8 cellular contexts compared by ENCODE assay signal in genomic region chr1:151991663-151992344, GRCh38. TPM values are rescaled to one million over a fixed set of nuclear protein-coding genes. Genes with fewer than 3 reads are reported as not detected.
DNase-seq lines count a peak whose midpoint lies in the region; ATAC-seq and TF ChIP-seq lines count a peak whose summit lies in the region.

No MANE protein-coding gene starts in this region.

- no peak for DNase-seq in CD4-positive, CD25-positive, alpha-beta regulatory T cell
- DNase-seq in Panc1 (ENCODE audit: low read depth, low spot score) (no peak), epithelial cell of proximal tubule (ENCODE audit: low read depth) (no peak), neural progenitor cell (ENCODE audit: low spot score) (no peak), NCI-H2081 (lab: John Stamatoyannopoulos, UW) (no peak), NCI-H748 treated with DMSO at 0.1 percent for 48 hours (lab: John Stamatoyannopoulos, UW) (no peak), OCI-LY7 (ENCODE audit: low spot score) (no peak), HEK293T (ENCODE audit: extremely low spot score) (no peak)

- H3K4me1 Mint-ChIP-seq in CD4-positive, CD25-positive, alpha-beta regulatory T cell: peaks cover 20 to 73% (median 56%) of the 10 kb centered on the region in 4 donors
- peaks cover 26% of the 10 kb centered on the region for H3K4me1 Mint-ChIP-seq in neural progenitor cell

- no peak overlapping the region for H3K9ac ChIP-seq in neural progenitor cell

- POLR2A ChIA-PET in Panc1 (lab: Charles Lee): interaction anchor here (0.6 to 1.7 kb wide), 7 partner anchors 9 to 904 kb away, joined by 3 to 11 read pairs (median 6); partner anchors contain the start of gene THEM4
- POLR2A ChIA-PET in OCI-LY7 (lab: Charles Lee): no interaction called here
- POLR2A ChIA-PET in HEK293T (lab: Yijun Ruan, JAX): interaction anchor here (0.6 to 6.4 kb wide), 11 partner anchors 10 to 197 kb away, joined by 3 to 45 read pairs (median 5); partner anchors contain the start of genes S100A11 and THEM4

- peaks cover 38% of the 10 kb centered on the region for H3F3A ChIP-seq in neural progenitor cell (ENCODE audit: low read depth)

- peak overlapping the region in 2 of 3 donors; percentile 95 to 99 for H3K27ac Mint-ChIP-seq in CD4-positive, CD25-positive, alpha-beta regulatory T cell
- H3K27ac Mint-ChIP-seq in neural progenitor cell: no peak overlapping the region

- peaks cover 8% of the 10 kb centered on the region for H3K36me3 ChIP-seq in CD4-positive, CD25-positive, alpha-beta regulatory T cell (ENCODE audit: control insufficient read depth, insufficient read depth, low read length)
- H3K36me3 ChIP-seq in Panc1 (ENCODE audit: control insufficient read depth, insufficient read depth, low read length) (peaks cover 9% of the 10 kb centered on the region; the same call in 1 of the 2 replicates), neural progenitor cell (no peaks in the 10 kb centered on the region), OCI-LY7 (ENCODE audit: insufficient read depth, low read length) (no peaks in the 10 kb centered on the region)

- H4K20me1 ChIP-seq in neural progenitor cell (ENCODE audit: low read depth) (peaks cover 38% of the 10 kb centered on the region), OCI-LY7 (ENCODE audit: insufficient read depth, low read length) (no peaks in the 10 kb centered on the region)

- no peak for TF ChIP-seq CTCF in Panc1 (IDR thresholded peaks at IDR 0.05)
- no peak for TF ChIP-seq CTCF in epithelial cell of proximal tubule (conservative IDR thresholded peaks at IDR 0.05; ENCODE audit: low read depth, low read length)
- TF ChIP-seq CTCF in neural progenitor cell (IDR thresholded peaks at IDR 0.05): no peak
- TF ChIP-seq CTCF in OCI-LY7 (conservative IDR thresholded peaks at IDR 0.05; ENCODE audit: low read length): no peak

- H3K4me3 Mint-ChIP-seq in CD4-positive, CD25-positive, alpha-beta regulatory T cell: peak overlapping the region; percentile 99 to 100 (median 99)
- H3K4me3 Mint-ChIP-seq in neural progenitor cell: peak overlapping the region; percentile 85

- H3K4me1 ChIP-seq in CD4-positive, CD25-positive, alpha-beta regulatory T cell (ENCODE audit: control insufficient read depth, insufficient read depth, low read length, poor library complexity, severe bottlenecking): peaks cover 61% of the 10 kb centered on the region
- H3K4me1 ChIP-seq in Panc1 (ENCODE audit: control insufficient read depth, insufficient read depth, low read length) (peaks cover 60% of the 10 kb centered on the region), neural progenitor cell (peaks cover 12% of the 10 kb centered on the region), OCI-LY7 (ENCODE audit: insufficient read depth, low read length, poor library complexity, severe bottlenecking) (no peaks in the 10 kb centered on the region)

- H3K9me2 ChIP-seq in OCI-LY7 (ENCODE audit: insufficient read depth, low read length): no peaks in the 10 kb centered on the region

- in situ Hi-C loops in Panc1 (cut with HindIII; ENCODE audit: low pct_unique_long_range_greater_than_20kb, low sequenced_read_pairs): no loop called here

- H3K4me2 ChIP-seq in neural progenitor cell (peak overlapping the region; percentile 89), OCI-LY7 (ENCODE audit: low read length) (no peak overlapping the region)

- ATAC-seq in CD4-positive, CD25-positive, alpha-beta regulatory T cell (ENCODE audit: low read depth in 2 of 2): no peak
- ATAC-seq in Panc1: no peak

- no peaks in the 10 kb centered on the region for H3K9me3 ChIP-seq in CD4-positive, CD25-positive, alpha-beta regulatory T cell (ENCODE audit: control insufficient read depth in 2 of 2, low read length in 2 of 2)
- H3K9me3 ChIP-seq in Panc1 (ENCODE audit: control insufficient read depth, insufficient read depth, low read depth, low read length): no peaks in the 10 kb centered on the region
- no peaks in the 10 kb centered on the region for H3K9me3 ChIP-seq in neural progenitor cell (ENCODE audit: low read depth)
- H3K9me3 ChIP-seq in OCI-LY7 (ENCODE audit: low read length): no peaks in the 10 kb centered on the region

- H2AFZ ChIP-seq in neural progenitor cell (replicated peaks) (no peak overlapping the region), OCI-LY7 (ENCODE audit: low read length) (no peak overlapping the region)

- peak overlapping the region; percentile 91 for H3K4me3 ChIP-seq in CD4-positive, CD25-positive, alpha-beta regulatory T cell (ENCODE audit: low read depth, low read length)
- H3K4me3 ChIP-seq in Panc1 (ENCODE audit: low read depth in 2 of 2, low read length in 2 of 2) (peak overlapping the region; percentile 67 to 83), epithelial cell of proximal tubule (ENCODE audit: low read depth, low read length) (peak overlapping the region; percentile 98), neural progenitor cell (no peak overlapping the region), OCI-LY7 (ENCODE audit: low read depth, low read length, poor library complexity, severe bottlenecking) (no peak overlapping the region)

- H3K27me3 ChIP-seq in CD4-positive, CD25-positive, alpha-beta regulatory T cell (ENCODE audit: control insufficient read depth, insufficient read depth, low read length): no peaks in the 10 kb centered on the region
- H3K27me3 ChIP-seq in Panc1 (ENCODE audit: control insufficient read depth, insufficient read depth, low read length) (no peaks in the 10 kb centered on the region), neural progenitor cell (peaks cover 84% of the 10 kb centered on the region)

- H3K79me2 ChIP-seq in neural progenitor cell (ENCODE audit: low read depth): no peaks in the 10 kb centered on the region
- H3K79me2 ChIP-seq in OCI-LY7 (ENCODE audit: insufficient read depth, low read depth, low read length): no peaks in the 10 kb centered on the region

- peaks cover under 1% of the 10 kb centered on the region for H3K27me3 Mint-ChIP-seq in CD4-positive, CD25-positive, alpha-beta regulatory T cell
- peaks cover 42% of the 10 kb centered on the region for H3K27me3 Mint-ChIP-seq in neural progenitor cell (ENCODE audit: insufficient read depth, low read depth)

- H3K27ac ChIP-seq in CD4-positive, CD25-positive, alpha-beta regulatory T cell (ENCODE audit: insufficient read depth, low read length, poor library complexity, severe bottlenecking): peak overlapping the region; percentile 94
- H3K27ac ChIP-seq in Panc1 (ENCODE audit: low read length): peak overlapping the region; percentile 99
- H3K27ac ChIP-seq in neural progenitor cell: no peak overlapping the region
- H3K27ac ChIP-seq in OCI-LY7 (ENCODE audit: low read depth, low read length, poor library complexity, severe bottlenecking): no peak overlapping the region

- CTCF ChIA-PET in Panc1 (lab: Charles Lee): no interaction called here
- CTCF ChIA-PET in OCI-LY7 (lab: Charles Lee; ENCODE audit: unreplicated experiment): no interaction called here
- CTCF ChIA-PET in HEK293T (lab: Yijun Ruan, JAX): interaction anchor here (0.8 to 2.1 kb wide), 7 partner anchors 10 to 104 kb away, joined by 3 to 10 read pairs (median 4); no protein-coding TSS in a partner anchor

- BruUV-seq in Panc1 (replicated peaks; lab: Mats Ljungman, UMichigan) (TSS peak; percentile 66), OCI-LY7 (replicated peaks; lab: Mats Ljungman, UMichigan) (no TSS peak)

- intact Hi-C loops in Panc1 (cut with micrococcal nuclease; ENCODE audit: unreplicated experiment): no loop called here
- intact Hi-C loops in OCI-LY7 (cut with micrococcal nuclease; ENCODE audit: unreplicated experiment): no loop called here

- H3K9me3 Mint-ChIP-seq in CD4-positive, CD25-positive, alpha-beta regulatory T cell: peaks cover 0 to 1% (median 0%) of the 10 kb centered on the region in 7 donors
- no peaks in the 10 kb centered on the region for H3K9me3 Mint-ChIP-seq in neural progenitor cell

- peaks cover 8% of the 10 kb centered on the region for H3K36me3 Mint-ChIP-seq in CD4-positive, CD25-positive, alpha-beta regulatory T cell
- H3K36me3 Mint-ChIP-seq in neural progenitor cell: no peaks in the 10 kb centered on the region

TF ChIP-seq in HEK293T, 16 proteins besides CTCF, POLR2A, EP300 and RAD21:
- TF ChIP-seq FOXK2 (IDR thresholded peaks at IDR 0.05) (no peak), SUZ12 (IDR thresholded peaks at IDR 0.05) (no peak), BHLHE40 (IDR thresholded peaks at IDR 0.05; ENCODE audit: borderline replicate concordance) (no peak), SP1 (IDR thresholded peaks at IDR 0.05) (no peak), FOXA1 (IDR thresholded peaks at IDR 0.05) (no peak), L3MBTL2 (conservative IDR thresholded peaks at IDR 0.05) (no peak), ELF4 (IDR thresholded peaks at IDR 0.05) (no peak), HDGF (IDR thresholded peaks at IDR 0.05; ENCODE audit: borderline replicate concordance) (no peak)

RNA-seq across cellular contexts. Expression of gene S100A10, which starts 1.9 kb away (rescaled TPM):
- 405 TPM for total RNA-seq in CD4-positive, CD25-positive, alpha-beta regulatory T cell
- polyA plus RNA-seq in CD4-positive, CD25-positive, alpha-beta regulatory T cell: 1,000 to 10,000 TPM; 1,242 to 1,844 (median 1,500) TPM
- total RNA-seq in Panc1 (2021; ENCODE audit: unreplicated experiment) (1,621 TPM), epithelial cell of proximal tubule (216 and 394 TPM in 2 replicates), neural progenitor cell (ENCODE audit: low replicate concordance) (0.54 and 1.1 TPM in 2 replicates), OCI-LY7 (2022) (2.6 and 4.1 TPM in 2 replicates)
- polyA plus RNA-seq in Panc1 (2012; ENCODE audit: insufficient read length): 1,294 TPM
- total RNA-seq in OCI-LY7 (2014; rRNA removed; shearing (Covaris generic)): not detected in 2 replicates

RNA-seq across cellular contexts. Expression of gene S100A11, which starts 45.0 kb away (rescaled TPM):
- 80.2 TPM for total RNA-seq in CD4-positive, CD25-positive, alpha-beta regulatory T cell
- polyA plus RNA-seq in CD4-positive, CD25-positive, alpha-beta regulatory T cell: 100 to 1,000 TPM; 397 to 676 (median 547) TPM
- 474 TPM for total RNA-seq in Panc1 (2021; ENCODE audit: unreplicated experiment)
- polyA plus RNA-seq in Panc1 (2012; ENCODE audit: insufficient read length): 692 TPM
- 575 and 947 TPM in 2 replicates for total RNA-seq in epithelial cell of proximal tubule
- 4.4 and 5.4 TPM in 2 replicates for total RNA-seq in neural progenitor cell (ENCODE audit: low replicate concordance)
- total RNA-seq in OCI-LY7 (2014; rRNA removed; shearing (Covaris generic)): not detected in 2 replicates
- 24.3 and 27.1 TPM in 2 replicates for total RNA-seq in OCI-LY7 (2022)

Comparison
In these comparisons a context has a peak if more than half of its experiments do, and no peak if none do; other contexts are left out.
1. H3K27ac ChIP-seq: peak in CD4-positive, CD25-positive, alpha-beta regulatory T cell (single experiment) and Panc1 (single experiment); none in neural progenitor cell (single experiment) and OCI-LY7 (single experiment).
2. H3K4me3 ChIP-seq: peak in CD4-positive, CD25-positive, alpha-beta regulatory T cell (single experiment), Panc1 (2 of 2) and epithelial cell of proximal tubule (single experiment); none in neural progenitor cell (single experiment) and OCI-LY7 (single experiment).
3. RNA of gene S100A10, which starts 1.9 kb away (total RNA-seq): 1,621 TPM in Panc1 (single experiment), 405 TPM in CD4-positive, CD25-positive, alpha-beta regulatory T cell (single experiment) and 216 to 394 TPM in epithelial cell of proximal tubule; 2.6 to 4.1 TPM in OCI-LY7 and 0.54 to 1.1 TPM in neural progenitor cell; every median in the first group is over 10 times any median in the second.